Comparison of ENCODE assay signal across 11 cellular contexts in genomic region chr15:101124731-101125558, GRCh38.
DNase-seq lines count a peak whose midpoint lies in the region; ATAC-seq and FAIRE-seq lines count a peak whose summit lies in the region.
"Had no signal": no experiment of that assay in that cellular context is flagged by ENCODE, and none has a peak within 500 bp of the region (broad histone marks: within the 10 kb centered on the region; RNA-seq: fewer than 3 reads in every experiment).

No MANE protein-coding gene starts in this region.

- H2BK5ac ChIP-seq in neuronal stem cell (ENCODE audit: low read length), result no peak overlapping the region

- no peak overlapping the region for H3K14ac ChIP-seq in neuronal stem cell (ENCODE audit: low read length)

- H3K23ac ChIP-seq in neuronal stem cell (ENCODE audit: low read depth, low read length, poor library complexity), result no peak overlapping the region

- H3K4me3 ChIP-seq in neuronal stem cell (ENCODE audit: low read length in 2 of 2), result no peak overlapping the region
- H3K4me3 ChIP-seq: left lung had no signal

- H3K9ac ChIP-seq in neuronal stem cell (ENCODE audit: low read depth, low read length, poor library complexity), result no peak overlapping the region

- H2BK12ac ChIP-seq in neuronal stem cell (ENCODE audit: low read length), result no peak overlapping the region

- FAIRE-seq in RCC 7860 (lab: Jason Lieb, UNC), result no peak

- intact Hi-C loops in activated CD4-positive, alpha-beta memory T cell treated with anti-CD3 and anti-CD28 coated beads for 36 hours (cut with micrococcal nuclease), result loop anchor here (5.0 kb wide), 1 partner anchor 523 kb away; the partner anchor contains the start of genes ASB7 and LINS1
- intact Hi-C loops in sciatic nerve (cut with DNase I), result no loop called here

- no peak for ATAC-seq in effector memory CD8-positive, alpha-beta T cell (replicated peaks)
- ATAC-seq in stimulated activated naive CD8-positive, alpha-beta T cell treated with anti-CD3 and anti-CD28 coated beads, Interleukin-15, amount 100 ng/mL, for 72 hours, result no peak
- no peak for ATAC-seq in sciatic nerve
- ATAC-seq: left lung had no signal

- peak overlapping the region; percentile 3 for H3K4me3 Mint-ChIP-seq in activated CD4-positive, alpha-beta memory T cell treated with anti-CD3 and anti-CD28 coated beads, Interleukin-2, amount 10 ng/mL, durations not matched to agents 7 days and 5 days
- no peak overlapping the region for H3K4me3 Mint-ChIP-seq in activated CD4-positive, alpha-beta memory T cell treated with anti-CD3 and anti-CD28 coated beads for 36 hours
- peak overlapping the region; percentile 14 to 39 for H3K4me3 Mint-ChIP-seq in effector memory CD8-positive, alpha-beta T cell
- H3K4me3 Mint-ChIP-seq in stimulated activated naive CD8-positive, alpha-beta T cell treated with anti-CD3 and anti-CD28 coated beads, Interleukin-15, amount 100 ng/mL, for 72 hours, result peak overlapping the region in 1 of 2 donors; percentile 22

- H3K27me3 Mint-ChIP-seq in activated CD4-positive, alpha-beta memory T cell treated with anti-CD3 and anti-CD28 coated beads, Interleukin-2, amount 10 ng/mL, durations not matched to agents 7 days and 5 days, result no peaks in the 10 kb centered on the region
- peaks cover 4% of the 10 kb centered on the region for H3K27me3 Mint-ChIP-seq in activated CD4-positive, alpha-beta memory T cell treated with anti-CD3 and anti-CD28 coated beads for 36 hours
- no peaks in the 10 kb centered on the region for H3K27me3 Mint-ChIP-seq in effector memory CD8-positive, alpha-beta T cell
- H3K27me3 Mint-ChIP-seq in stimulated activated naive CD8-positive, alpha-beta T cell treated with anti-CD3 and anti-CD28 coated beads, Interleukin-15, amount 100 ng/mL, for 72 hours, result no peaks in the 10 kb centered on the region

- no peak overlapping the region for H2BK120ac ChIP-seq in neuronal stem cell (ENCODE audit: low read depth, low read length)

- H3K9me3 ChIP-seq in neuronal stem cell (replicated peaks in 1 of 2; ENCODE audit: control insufficient read depth in 2 of 2, insufficient read depth in 1 of 2, low read depth in 1 of 2, low read length in 2 of 2), result peaks cover 2 to 6% of the 10 kb centered on the region in 2 donors
- H3K9me3 ChIP-seq: left lung had no signal

- no peak for DNase-seq in activated CD4-positive, alpha-beta memory T cell treated with anti-CD3 and anti-CD28 coated beads, Interleukin-2, amount 10 ng/mL, durations not matched to agents 7 days and 5 days
- DNase-seq in activated CD4-positive, alpha-beta memory T cell treated with anti-CD3 and anti-CD28 coated beads for 36 hours, result no peak
- DNase-seq in RCC 7860 (ENCODE audit: low spot score) (peak; percentile 65), neuronal stem cell (ENCODE audit: low spot score) (no peak), UCSD-AML1 (lab: John Stamatoyannopoulos, UW; ENCODE audit: unreplicated experiment) (no peak), sciatic nerve (ENCODE audit: low spot score) (no peak)
- DNase-seq in effector memory CD8-positive, alpha-beta T cell, result no peak
- DNase-seq in stimulated activated naive CD8-positive, alpha-beta T cell treated with anti-CD3 and anti-CD28 coated beads, Interleukin-15, amount 100 ng/mL, for 72 hours, result no peak
- DNase-seq: activated CD4-positive, CD25-positive, alpha-beta regulatory T cell treated with anti-CD3 and anti-CD28 coated beads, Interleukin-2, amount 50 U/mL, for 72 hours; NCI-H2227 treated with DMSO at 0.1 percent for 48 hours had no signal

- H3K18ac ChIP-seq in neuronal stem cell (ENCODE audit: low read length), result no peak overlapping the region

- H3K79me1 ChIP-seq in neuronal stem cell (ENCODE audit: low read depth, low read length), result peaks cover 2% of the 10 kb centered on the region

- H2BK15ac ChIP-seq in neuronal stem cell (ENCODE audit: low read length), result no peak overlapping the region

- H3K27ac Mint-ChIP-seq in activated CD4-positive, alpha-beta memory T cell treated with anti-CD3 and anti-CD28 coated beads, Interleukin-2, amount 10 ng/mL, durations not matched to agents 7 days and 5 days, result no peak overlapping the region
- H3K27ac Mint-ChIP-seq in activated CD4-positive, alpha-beta memory T cell treated with anti-CD3 and anti-CD28 coated beads for 36 hours, result no peak overlapping the region
- peak overlapping the region; percentile 89 to 97 for H3K27ac Mint-ChIP-seq in effector memory CD8-positive, alpha-beta T cell
- H3K27ac Mint-ChIP-seq in stimulated activated naive CD8-positive, alpha-beta T cell treated with anti-CD3 and anti-CD28 coated beads, Interleukin-15, amount 100 ng/mL, for 72 hours, result peak overlapping the region; percentile 9 to 15

- no peaks in the 10 kb centered on the region for H3K27me3 ChIP-seq in neuronal stem cell (ENCODE audit: control insufficient read depth in 3 of 3, insufficient read depth in 3 of 3, low read depth in 1 of 3, low read length in 3 of 3)
- H3K27me3 ChIP-seq: left lung had no signal

- CTCF ChIA-PET in activated CD4-positive, alpha-beta memory T cell treated with anti-CD3 and anti-CD28 coated beads, Interleukin-2, amount 10 ng/mL, durations not matched to agents 7 days and 5 days (lab: Charles Lee), result interaction anchor here (0.7 to 2.3 kb wide), 5 partner anchors 32 to 530 kb away, joined by 4 to 15 read pairs (median 8); partner anchors contain the start of gene CHSY1
- CTCF ChIA-PET in activated CD4-positive, alpha-beta memory T cell treated with anti-CD3 and anti-CD28 coated beads for 36 hours (lab: Charles Lee), result interaction anchor here (1.8 kb wide), 1 partner anchor 132 kb away, joined by 7 read pairs; no protein-coding TSS in a partner anchor

- no CpG with 5 or more reads among the region's 11 CpGs for WGBS in neuronal stem cell (ENCODE audit: extremely low coverage in 2 of 2, insufficient read length in 2 of 2, insufficient replicate concordance in 1 of 2), 2 donors

- no peak overlapping the region for H2AFZ ChIP-seq in neuronal stem cell (ENCODE audit: low read length)

- H4K8ac ChIP-seq in neuronal stem cell (ENCODE audit: low read depth, low read length), result no peak overlapping the region

- no peak overlapping the region for H3K27ac ChIP-seq in neuronal stem cell (replicated peaks; ENCODE audit: low read length)

- H3K4me2 ChIP-seq in neuronal stem cell (ENCODE audit: insufficient read depth, low read length, poor library complexity, severe bottlenecking), result no peak overlapping the region

- no peak overlapping the region for H3K4ac ChIP-seq in neuronal stem cell (ENCODE audit: low read length)

- no peak overlapping the region for H4K91ac ChIP-seq in neuronal stem cell (ENCODE audit: low read depth, low read length, poor library complexity)

- H3K36me3 Mint-ChIP-seq in activated CD4-positive, alpha-beta memory T cell treated with anti-CD3 and anti-CD28 coated beads, Interleukin-2, amount 10 ng/mL, durations not matched to agents 7 days and 5 days (ENCODE audit: low read depth), result peaks cover 20% of the 10 kb centered on the region
- H3K36me3 Mint-ChIP-seq in activated CD4-positive, alpha-beta memory T cell treated with anti-CD3 and anti-CD28 coated beads for 36 hours, result no peaks in the 10 kb centered on the region
- H3K36me3 Mint-ChIP-seq in effector memory CD8-positive, alpha-beta T cell (ENCODE audit: insufficient read depth), result peaks cover 5% of the 10 kb centered on the region

- H3K4me1 ChIP-seq in neuronal stem cell (ENCODE audit: control insufficient read depth in 2 of 2, insufficient read depth in 1 of 2, low read depth in 1 of 2, low read length in 2 of 2), result peaks cover 17 to 19% of the 10 kb centered on the region in 2 donors

- peaks cover 73% of the 10 kb centered on the region for H3K4me1 Mint-ChIP-seq in activated CD4-positive, alpha-beta memory T cell treated with anti-CD3 and anti-CD28 coated beads, Interleukin-2, amount 10 ng/mL, durations not matched to agents 7 days and 5 days
- H3K4me1 Mint-ChIP-seq in activated CD4-positive, alpha-beta memory T cell treated with anti-CD3 and anti-CD28 coated beads for 36 hours (ENCODE audit: low read depth), result peaks cover 54% of the 10 kb centered on the region
- peaks cover 47 to 49% of the 10 kb centered on the region in 2 donors for H3K4me1 Mint-ChIP-seq in effector memory CD8-positive, alpha-beta T cell (ENCODE audit: low read depth in 2 of 2)
- H3K4me1 Mint-ChIP-seq in stimulated activated naive CD8-positive, alpha-beta T cell treated with anti-CD3 and anti-CD28 coated beads, Interleukin-15, amount 100 ng/mL, for 72 hours, result peaks cover 85% of the 10 kb centered on the region

- POLR2A ChIA-PET in activated CD4-positive, alpha-beta memory T cell treated with anti-CD3 and anti-CD28 coated beads, Interleukin-2, amount 10 ng/mL, durations not matched to agents 7 days and 5 days (lab: Charles Lee), result interaction anchor here (0.6 to 1.4 kb wide), 3 partner anchors 73 to 131 kb away, joined by 3 read pairs; no protein-coding TSS in a partner anchor
- POLR2A ChIA-PET in activated CD4-positive, alpha-beta memory T cell treated with anti-CD3 and anti-CD28 coated beads for 36 hours (lab: Charles Lee), result interaction anchor here (0.9 kb wide), 1 partner anchor 80 kb away, joined by 3 read pairs; no protein-coding TSS in a partner anchor

- no peak overlapping the region for H2AK5ac ChIP-seq in neuronal stem cell (ENCODE audit: low read depth, low read length)

- H3K9me3 Mint-ChIP-seq in activated CD4-positive, alpha-beta memory T cell treated with anti-CD3 and anti-CD28 coated beads, Interleukin-2, amount 10 ng/mL, durations not matched to agents 7 days and 5 days, result no peaks in the 10 kb centered on the region
- no peaks in the 10 kb centered on the region for H3K9me3 Mint-ChIP-seq in activated CD4-positive, alpha-beta memory T cell treated with anti-CD3 and anti-CD28 coated beads for 36 hours
- H3K9me3 Mint-ChIP-seq in effector memory CD8-positive, alpha-beta T cell, result no peaks in the 10 kb centered on the region
- H3K9me3 Mint-ChIP-seq in stimulated activated naive CD8-positive, alpha-beta T cell treated with anti-CD3 and anti-CD28 coated beads, Interleukin-15, amount 100 ng/mL, for 72 hours, result peaks cover 0 to 5% of the 10 kb centered on the region in 2 donors

- no peaks in the 10 kb centered on the region for H3K36me3 ChIP-seq in neuronal stem cell (replicated peaks in 1 of 2; ENCODE audit: control insufficient read depth in 2 of 2, insufficient read depth in 2 of 2, low read length in 2 of 2)
- H3K36me3 ChIP-seq: left lung had no signal

Comparison
In these comparisons a context has a peak if more than half of its experiments do, and no peak if none do; other contexts are left out.
1. H3K27ac Mint-ChIP-seq: peak in effector memory CD8-positive, alpha-beta T cell (2 of 2) and stimulated activated naive CD8-positive, alpha-beta T cell treated with anti-CD3 and anti-CD28 coated beads, Interleukin-15, amount 100 ng/mL, for 72 hours (2 of 2); none in activated CD4-positive, alpha-beta memory T cell treated with anti-CD3 and anti-CD28 coated beads, Interleukin-2, amount 10 ng/mL, durations not matched to agents 7 days and 5 days (single experiment) and activated CD4-positive, alpha-beta memory T cell treated with anti-CD3 and anti-CD28 coated beads for 36 hours (single experiment).